ENCODE assay signal across 9 cellular contexts in genomic region chr1:27891196-27891889, GRCh38. TPM values are rescaled to one million over a fixed set of nuclear protein-coding genes. Genes with fewer than 3 reads are reported as not detected.
A peak's percentile ranks its signal among the peaks of the same experiment; 100 is the strongest.
DNase-seq lines count a peak whose midpoint lies in the region; ATAC-seq and TF ChIP-seq lines count a peak whose summit lies in the region.
"Had no signal": no experiment of that assay in that cellular context is flagged by ENCODE, and none has a peak within 500 bp of the region (broad histone marks: within the 10 kb centered on the region; RNA-seq: fewer than 3 reads in every experiment).

No MANE protein-coding gene starts in this region.

- no peaks in the 10 kb centered on the region for H3K27me3 ChIP-seq in mesenchymal stem cell (ENCODE audit: control insufficient read depth in 1 of 2, insufficient read depth in 1 of 2, low read length in 2 of 2)
- no peaks in the 10 kb centered on the region for H3K27me3 ChIP-seq in foreskin keratinocyte

- H3K4me1 ChIP-seq in mesenchymal stem cell (ENCODE audit: control insufficient read depth, insufficient read depth, low read depth, low read length), result peaks cover 1% of the 10 kb centered on the region
- no peaks in the 10 kb centered on the region for H3K4me1 ChIP-seq in foreskin keratinocyte

- H3K36me3 Mint-ChIP-seq in activated T-cell treated with anti-CD3 and anti-CD28 coated beads, Interleukin-2, amount 50 U/mL, for 24 hours (ENCODE audit: low read depth), result peaks cover 92% of the 10 kb centered on the region
- H3K36me3 Mint-ChIP-seq in nephron progenitor cell (ENCODE audit: low read depth), result peaks cover 59% of the 10 kb centered on the region

- no peaks in the 10 kb centered on the region for H3K9me3 Mint-ChIP-seq in activated T-cell treated with anti-CD3 and anti-CD28 coated beads, Interleukin-2, amount 50 U/mL, for 24 hours
- no peaks in the 10 kb centered on the region for H3K9me3 Mint-ChIP-seq in nephron progenitor cell

- H3K4me3 ChIP-seq in mesenchymal stem cell (ENCODE audit: insufficient read depth in 1 of 2, low read depth in 1 of 2, low read length in 2 of 2), result no peak overlapping the region
- H3K4me3 ChIP-seq: SK-N-MC had no signal

- WGBS in mesenchymal stem cell, result 95% methylated on average over 4 of the region's 7 CpGs

- no peak overlapping the region for H3K4me3 Mint-ChIP-seq in activated T-cell treated with anti-CD3 and anti-CD28 coated beads, Interleukin-2, amount 50 U/mL, for 24 hours
- H3K4me3 Mint-ChIP-seq in nephron progenitor cell, result no peak overlapping the region

- H2BK5ac ChIP-seq in mesenchymal stem cell (ENCODE audit: low read depth, low read length, poor library complexity, severe bottlenecking), result no peak overlapping the region

- H4K8ac ChIP-seq in mesenchymal stem cell (ENCODE audit: low read length), result no peak overlapping the region

- H2BK15ac ChIP-seq in mesenchymal stem cell (ENCODE audit: low read depth, poor library complexity, severe bottlenecking), result no peak overlapping the region

- no peaks in the 10 kb centered on the region for H3K27me3 Mint-ChIP-seq in activated T-cell treated with anti-CD3 and anti-CD28 coated beads, Interleukin-2, amount 50 U/mL, for 24 hours
- peaks cover 3% of the 10 kb centered on the region for H3K27me3 Mint-ChIP-seq in nephron progenitor cell (ENCODE audit: low read depth, poor library complexity)

- no peak overlapping the region for H3K14ac ChIP-seq in mesenchymal stem cell (ENCODE audit: low read length in 2 of 2)

- ATAC-seq in HG02623 (IDR thresholded peaks at IDR 0.05; ENCODE audit: unreplicated experiment) (peak; percentile 30), foreskin keratinocyte (no peak), GM18907 (IDR thresholded peaks at IDR 0.05; ENCODE audit: unreplicated experiment) (no peak)

- peaks cover 4% of the 10 kb centered on the region for H3K79me1 ChIP-seq in mesenchymal stem cell (replicated peaks; ENCODE audit: low read length, poor library complexity, severe bottlenecking)

- no peaks in the 10 kb centered on the region for H3K9me3 ChIP-seq in mesenchymal stem cell (ENCODE audit: control insufficient read depth, low read length)

- no peak overlapping the region for H3K27ac ChIP-seq in mesenchymal stem cell (ENCODE audit: low read length, poor library complexity, severe bottlenecking)
- no peak overlapping the region for H3K27ac ChIP-seq in foreskin keratinocyte
- H3K27ac ChIP-seq: SK-N-MC had no signal

- H2AFZ ChIP-seq in mesenchymal stem cell (ENCODE audit: low read depth, low read length), result no peak overlapping the region

- H2AK5ac ChIP-seq in mesenchymal stem cell (ENCODE audit: low read length, severe bottlenecking), result no peak overlapping the region

- no peak overlapping the region for H3K4me2 ChIP-seq in mesenchymal stem cell (ENCODE audit: low read length, poor library complexity, severe bottlenecking)

- DNase-seq in activated T-cell treated with anti-CD3 and anti-CD28 coated beads, Interleukin-2, amount 50 U/mL, for 24 hours, result no peak
- DNase-seq in nephron progenitor cell, result no peak
- DNase-seq in mesenchymal stem cell, result no peak
- DNase-seq in foreskin keratinocyte, result no peak
- no peak for DNase-seq in hippocampal formation (lab: John Stamatoyannopoulos, UW)

- H3K9ac ChIP-seq in mesenchymal stem cell (ENCODE audit: low read length), result no peak overlapping the region

- no peak overlapping the region for H3K18ac ChIP-seq in mesenchymal stem cell (ENCODE audit: low read depth in 1 of 2, low read length in 2 of 2)

- H2BK12ac ChIP-seq in mesenchymal stem cell (ENCODE audit: low read length in 2 of 2), result no peak overlapping the region

- peak overlapping the region; percentile 71 for H3K27ac Mint-ChIP-seq in activated T-cell treated with anti-CD3 and anti-CD28 coated beads, Interleukin-2, amount 50 U/mL, for 24 hours
- peak overlapping the region; percentile 3 for H3K27ac Mint-ChIP-seq in nephron progenitor cell

- TF ChIP-seq CTCF in GM12873 (IDR thresholded peaks at IDR 0.05; ENCODE audit: insufficient read depth, low read depth, low read length, missing control alignments) (peak; percentile 51), nephron progenitor cell (IDR thresholded peaks at IDR 0.05) (no peak), foreskin keratinocyte (conservative IDR thresholded peaks at IDR 0.05) (no peak)

- H2BK120ac ChIP-seq in mesenchymal stem cell (ENCODE audit: low read depth, low read length), result no peak overlapping the region

- no peak overlapping the region for H3K4ac ChIP-seq in mesenchymal stem cell (ENCODE audit: low read depth in 1 of 2, low read length in 2 of 2)

- no peak overlapping the region for H4K91ac ChIP-seq in mesenchymal stem cell (ENCODE audit: low read length)

- peaks cover 45% of the 10 kb centered on the region for H3K4me1 Mint-ChIP-seq in activated T-cell treated with anti-CD3 and anti-CD28 coated beads, Interleukin-2, amount 50 U/mL, for 24 hours (ENCODE audit: low read depth)
- peaks cover under 1% of the 10 kb centered on the region for H3K4me1 Mint-ChIP-seq in nephron progenitor cell

- H3K36me3 ChIP-seq in mesenchymal stem cell (ENCODE audit: control insufficient read depth in 1 of 2, insufficient read depth in 2 of 2, low read depth in 1 of 2, low read length in 2 of 2), result peaks cover 29 to 77% of the 10 kb centered on the region in 2 experiments

- H3K23ac ChIP-seq in mesenchymal stem cell (ENCODE audit: low read length in 2 of 2), result no peak overlapping the region

RNA-seq across cellular contexts. Expression of gene THEMIS2, which starts 19.0 kb away (rescaled TPM):
- polyA plus RNA-seq in mesenchymal stem cell (2013, experiment 1 of 2), result 5.9 TPM
- polyA plus RNA-seq in mesenchymal stem cell (2013, experiment 2 of 2), result 5.3 TPM
- total RNA-seq in foreskin keratinocyte, result 2.1 and 2.3 TPM in 2 replicates
- 1.5 and 1.9 TPM in 2 replicates for polyA plus RNA-seq in foreskin keratinocyte

RNA-seq across cellular contexts. Expression of gene RPA2, which starts 23.0 kb away (rescaled TPM):
- 14.3 TPM for polyA plus RNA-seq in mesenchymal stem cell (2013, experiment 1 of 2)
- polyA plus RNA-seq in mesenchymal stem cell (2013, experiment 2 of 2), result 14.6 TPM
- 29.4 and 38.8 TPM in 2 replicates for total RNA-seq in foreskin keratinocyte
- polyA plus RNA-seq in foreskin keratinocyte, result 30.5 and 41.4 TPM in 2 replicates

RNA-seq across cellular contexts. Expression of gene SMPDL3B, which starts 43.5 kb away (rescaled TPM):
- polyA plus RNA-seq in mesenchymal stem cell (2013, experiment 1 of 2), result 0.08 TPM
- 0.04 TPM for polyA plus RNA-seq in mesenchymal stem cell (2013, experiment 2 of 2)
- 0.42 and 0.48 TPM in 2 replicates for total RNA-seq in foreskin keratinocyte
- polyA plus RNA-seq in foreskin keratinocyte, result 0.48 and 0.63 TPM in 2 replicates
